Comparison of ENCODE assay signal across 8 cellular contexts in genomic region chr15:32956006-32956405, GRCh38.
DNase-seq lines count a peak whose midpoint lies in the region; ATAC-seq and TF ChIP-seq lines count a peak whose summit lies in the region.

No MANE protein-coding gene starts in this region.

- TF ChIP-seq CTCF in AG04449 (IDR thresholded peaks at IDR 0.05; ENCODE audit: insufficient read depth, low read length, missing control alignments) (peak; percentile 69), OCI-LY7 (conservative IDR thresholded peaks at IDR 0.05; ENCODE audit: low read length) (peak; percentile 91), fibroblast of lung (conservative IDR thresholded peaks at IDR 0.05 in 1 of 2, IDR thresholded peaks at IDR 0.05 in 1 of 2; ENCODE audit: low read depth in 1 of 2, low read length in 2 of 2) (peak; percentile 78 to 80), lower leg skin (IDR thresholded peaks at IDR 0.05) (no peak)

- TF ChIP-seq POLR2A in lower leg skin (IDR thresholded peaks at IDR 0.05), result no peak

- H2AFZ ChIP-seq in OCI-LY7 (ENCODE audit: low read length) (no peak overlapping the region), fibroblast of lung (ENCODE audit: low read length) (no peak overlapping the region)

- H3K9me2 ChIP-seq in OCI-LY7 (ENCODE audit: insufficient read depth, low read length), result no peaks in the 10 kb centered on the region

- POLR2A ChIA-PET in AG04449 (lab: Yijun Ruan, JAX), result interaction anchor here (0.7 to 1.7 kb wide), 2 partner anchors 105 to 113 kb away, joined by 4 to 10 read pairs; no protein-coding TSS in a partner anchor
- POLR2A ChIA-PET in OCI-LY7 (lab: Charles Lee), result interaction anchor here (0.7 kb wide), 1 partner anchor 29 kb away, joined by 3 read pairs; no protein-coding TSS in a partner anchor

- intact Hi-C loops in OCI-LY7 (cut with micrococcal nuclease; ENCODE audit: unreplicated experiment), result loop anchor here (5.0 kb wide), 3 partner anchors 59 to 114 kb away; no protein-coding TSS in a partner anchor
- intact Hi-C loops in lower leg skin (cut with DNase I; ENCODE audit: low total_unique reads), result loop anchor here (5.0 kb wide), 1 partner anchor 681 kb away; no protein-coding TSS in a partner anchor

- DNase-seq in AG04449 (ENCODE audit: low read depth, low spot score) (peak; percentile 83), GM19240 (ENCODE audit: insufficient read length, low spot score) (peak; percentile 9), OCI-LY7 (ENCODE audit: low spot score) (peak; percentile 63), fibroblast of lung (ENCODE audit: low read depth in 2 of 2) (peak; percentile 90 to 96), putamen (ENCODE audit: low spot score) (peak; percentile 15), lower leg skin (ENCODE audit: low spot score in 2 of 2) (no peak)

- H3K36me3 ChIP-seq in OCI-LY7 (ENCODE audit: insufficient read depth, low read length) (no peaks in the 10 kb centered on the region), fibroblast of lung (ENCODE audit: control insufficient read depth, insufficient read depth, low read length) (no peaks in the 10 kb centered on the region)

- H3K79me2 ChIP-seq in OCI-LY7 (ENCODE audit: insufficient read depth, low read depth, low read length) (no peaks in the 10 kb centered on the region), fibroblast of lung (ENCODE audit: control insufficient read depth, insufficient read depth, low read length) (peaks cover 25% of the 10 kb centered on the region)

- CTCF ChIA-PET in AG04449 (lab: Yijun Ruan, JAX) (interaction anchor here (0.7 to 8.1 kb wide), 31 partner anchors 10 to 311 kb away, joined by 3 to 95 read pairs (median 4); no protein-coding TSS in a partner anchor), OCI-LY7 (lab: Charles Lee; ENCODE audit: unreplicated experiment) (no interaction called here)

- BruUV-seq in OCI-LY7 (replicated peaks; lab: Mats Ljungman, UMichigan), result no TSS peak

- no peaks in the 10 kb centered on the region for H4K20me1 ChIP-seq in OCI-LY7 (ENCODE audit: insufficient read depth, low read length)
- H4K20me1 ChIP-seq in fibroblast of lung (ENCODE audit: control insufficient read depth, extremely low read depth, insufficient read depth, low read length), result no peaks in the 10 kb centered on the region

- no peak overlapping the region for H3K27ac ChIP-seq in OCI-LY7 (ENCODE audit: low read depth, low read length, poor library complexity, severe bottlenecking)
- H3K27ac ChIP-seq in fibroblast of lung (ENCODE audit: insufficient read depth, low read length), result peak overlapping the region; percentile 36

- H3K4me2 ChIP-seq in OCI-LY7 (ENCODE audit: low read length) (no peak overlapping the region), fibroblast of lung (ENCODE audit: extremely low read depth, insufficient read depth, low read length) (no peak overlapping the region)

- WGBS in lower leg skin, 2 donors, result 17 to 23% methylated on average over 1 of the region's 1 CpG

- no peak overlapping the region for H3K9ac ChIP-seq in fibroblast of lung (ENCODE audit: insufficient read depth, low read length)

- H3K4me1 ChIP-seq in OCI-LY7 (ENCODE audit: insufficient read depth, low read length, poor library complexity, severe bottlenecking) (no peaks in the 10 kb centered on the region), fibroblast of lung (ENCODE audit: control insufficient read depth, extremely low read depth, insufficient read depth, low read length) (peaks cover 15% of the 10 kb centered on the region)

- H3K4me3 ChIP-seq in AG04449 (ENCODE audit: low read depth, low read length) (no peak overlapping the region), OCI-LY7 (ENCODE audit: low read depth, low read length, poor library complexity, severe bottlenecking) (no peak overlapping the region), fibroblast of lung (replicated peaks in 1 of 4; ENCODE audit: control extremely low read depth in 1 of 4, insufficient read depth in 1 of 4, low read depth in 3 of 4, low read length in 4 of 4) (no peak overlapping the region), lower leg skin (ENCODE audit: low read depth, poor library complexity, severe bottlenecking) (no peak overlapping the region)

- ATAC-seq in GM19035 (IDR thresholded peaks at IDR 0.05; ENCODE audit: unreplicated experiment) (no peak), HG03432 (IDR thresholded peaks at IDR 0.05; ENCODE audit: unreplicated experiment) (no peak)

- no peaks in the 10 kb centered on the region for H3K27me3 ChIP-seq in fibroblast of lung (ENCODE audit: control insufficient read depth, insufficient read depth, low read length)

- H3K9me3 ChIP-seq in OCI-LY7 (ENCODE audit: low read length) (no peaks in the 10 kb centered on the region), fibroblast of lung (ENCODE audit: control insufficient read depth, insufficient read depth, low read depth, low read length) (no peaks in the 10 kb centered on the region)

Comparison
In these comparisons a context has a peak if more than half of its experiments do, and no peak if none do; other contexts are left out.
1. DNase-seq: peak in AG04449 (single experiment), GM19240 (single experiment), OCI-LY7 (single experiment), fibroblast of lung (2 of 2) and putamen (single experiment); none in lower leg skin (0 of 2).
2. CTCF ChIP-seq: peak in AG04449 (single experiment), OCI-LY7 (single experiment) and fibroblast of lung (2 of 2); none in lower leg skin (0 of 3).